8 cellular contexts compared by ENCODE assay signal in the genomic region with DNA sequence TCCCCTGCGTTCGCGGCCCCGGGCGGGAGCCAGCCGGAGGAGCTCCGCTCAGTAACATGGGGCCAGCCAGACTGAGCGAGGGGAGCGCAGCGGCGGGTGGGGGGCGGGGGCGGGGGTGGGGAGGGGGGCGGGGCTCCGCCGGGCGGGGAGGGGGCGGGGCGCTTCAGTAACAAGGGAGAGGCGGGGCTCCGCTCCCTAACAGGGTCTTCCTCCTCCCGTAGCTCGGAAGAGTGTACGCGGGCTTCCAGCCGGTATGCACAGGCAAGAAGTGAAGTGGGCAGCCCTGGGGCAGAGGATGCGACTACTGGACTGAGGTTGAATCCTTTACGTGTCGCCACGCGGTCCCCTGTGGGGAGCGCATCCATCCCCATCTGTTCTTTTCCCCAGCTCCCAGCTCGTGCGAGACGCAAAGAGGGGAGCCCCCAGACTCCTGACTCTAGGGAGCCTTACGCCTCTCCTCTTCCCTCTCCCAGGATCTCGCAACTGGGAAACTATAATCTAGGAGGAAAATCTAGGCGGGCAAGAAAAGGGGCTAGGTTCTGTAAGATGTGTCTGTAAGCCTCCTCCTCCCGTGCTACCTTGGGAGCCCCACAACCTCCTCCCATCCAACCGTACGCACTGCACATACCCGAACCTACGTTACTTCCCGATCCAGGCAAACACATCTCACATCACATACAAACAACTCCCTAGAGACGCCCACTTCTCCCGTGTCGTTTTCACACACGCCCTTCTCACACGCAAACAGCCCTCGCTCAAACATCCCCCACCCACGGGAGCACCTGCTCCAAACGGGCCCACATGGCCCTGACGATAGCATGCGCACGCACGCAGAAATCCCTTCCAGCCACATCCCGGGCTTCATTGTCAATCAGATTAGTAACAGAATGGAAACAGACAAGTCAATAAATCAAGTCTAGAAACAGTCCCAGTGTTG. TPM values are rescaled to one million over a fixed set of nuclear protein-coding genes. Genes with fewer than 3 reads are reported as not detected.
A peak's percentile ranks its signal among the peaks of the same experiment; 100 is the strongest.
DNase-seq lines count a peak whose midpoint lies in the region; ATAC-seq and TF ChIP-seq lines count a peak whose summit lies in the region.

A gene with protein sequence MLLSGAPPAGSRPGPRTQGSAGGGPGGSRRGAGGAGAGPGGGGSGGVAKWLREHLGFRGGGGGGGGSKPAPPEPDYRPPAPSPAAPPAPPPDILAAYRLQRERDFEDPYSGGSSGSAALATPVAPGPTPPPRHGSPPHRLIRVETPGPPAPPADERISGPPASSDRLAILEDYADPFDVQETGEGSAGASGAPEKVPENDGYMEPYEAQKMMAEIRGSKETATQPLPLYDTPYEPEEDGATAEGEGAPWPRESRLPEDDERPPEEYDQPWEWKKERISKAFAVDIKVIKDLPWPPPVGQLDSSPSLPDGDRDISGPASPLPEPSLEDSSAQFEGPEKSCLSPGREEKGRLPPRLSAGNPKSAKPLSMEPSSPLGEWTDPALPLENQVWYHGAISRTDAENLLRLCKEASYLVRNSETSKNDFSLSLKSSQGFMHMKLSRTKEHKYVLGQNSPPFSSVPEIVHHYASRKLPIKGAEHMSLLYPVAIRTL (minus strand): TSS at position 73 of the 937 bp plus-strand sequence. CDS start 15 bp downstream, at position 58.

- DNase-seq in DND-41 (peak; percentile 78), SK-N-DZ (ENCODE audit: low spot score) (peak; percentile 93), right cardiac atrium (peak; percentile 74 to 92 (median 85)), retinal pigment epithelial cell (ENCODE audit: low read depth) (no peak)
- DNase-seq in activated naive CD8-positive, alpha-beta T cell treated with anti-CD3 and anti-CD28 coated beads, Interleukin-2, amount 50 U/mL, for 24 hours: peak; percentile 80

- intact Hi-C loops in right cardiac atrium (cut with DNase I): no loop called here

- no peaks in the 10 kb centered on the region for H4K20me1 ChIP-seq in DND-41 (ENCODE audit: insufficient read depth, low read length)

- TF ChIP-seq CTCF in DND-41 (IDR thresholded peaks at IDR 0.05; ENCODE audit: borderline replicate concordance, extremely low read depth, low read length, poor library complexity, severe bottlenecking): no peak
- TF ChIP-seq CTCF in retinal pigment epithelial cell (conservative IDR thresholded peaks at IDR 0.05; ENCODE audit: low read depth, low read length): no peak

- H3K27ac ChIP-seq in DND-41 (ENCODE audit: low read length): peak within 1 kb of the TSS; percentile 69
- H3K27ac ChIP-seq in HUES6 (ENCODE audit: low read depth, low read length): no peak within 1 kb of the TSS
- H3K27ac ChIP-seq in right cardiac atrium (ENCODE audit: low read length): peak within 1 kb of the TSS; percentile 32

- no peaks in the 10 kb centered on the region for H3K79me2 ChIP-seq in DND-41 (ENCODE audit: insufficient read depth, low read length)

- peak within 1 kb of the TSS; percentile 97 for H3K4me2 ChIP-seq in DND-41 (ENCODE audit: insufficient read depth, low read length)

- H3K27me3 Mint-ChIP-seq in activated naive CD8-positive, alpha-beta T cell treated with anti-CD3 and anti-CD28 coated beads, Interleukin-2, amount 50 U/mL, for 24 hours: peaks cover 6% of the 10 kb centered on the region

- H2AFZ ChIP-seq in DND-41 (ENCODE audit: low read depth, low read length): peak within 1 kb of the TSS; percentile 96

- peaks cover 22% of the 10 kb centered on the region for H3K4me1 ChIP-seq in DND-41 (ENCODE audit: insufficient read depth, low read length)
- peaks cover 31% of the 10 kb centered on the region for H3K4me1 ChIP-seq in HUES6 (ENCODE audit: control insufficient read depth, insufficient read depth, low read length)
- H3K4me1 ChIP-seq in right cardiac atrium (ENCODE audit: control insufficient read depth, insufficient read depth, low read length): peaks cover 5% of the 10 kb centered on the region

- H3K9ac ChIP-seq in DND-41 (ENCODE audit: low read depth, low read length): peak within 1 kb of the TSS; percentile 73
- peak within 1 kb of the TSS; percentile 43 for H3K9ac ChIP-seq in HUES6 (ENCODE audit: low read length)

- H3K4me3 ChIP-seq in DND-41 (ENCODE audit: low read depth in 1 of 2, low read length in 2 of 2): peak within 1 kb of the TSS; percentile 23 to 77; a peak in 3 of 4 replicates
- peak within 1 kb of the TSS; percentile 91 for H3K4me3 ChIP-seq in HUES6 (ENCODE audit: low read depth, low read length)
- H3K4me3 ChIP-seq in right cardiac atrium (ENCODE audit: low read length): peak within 1 kb of the TSS; percentile 94
- peak within 1 kb of the TSS; percentile 75 for H3K4me3 ChIP-seq in retinal pigment epithelial cell (ENCODE audit: low read length)

- no peaks in the 10 kb centered on the region for H3K9me3 Mint-ChIP-seq in activated naive CD8-positive, alpha-beta T cell treated with anti-CD3 and anti-CD28 coated beads, Interleukin-2, amount 50 U/mL, for 24 hours

- H3K4me1 Mint-ChIP-seq in activated naive CD8-positive, alpha-beta T cell treated with anti-CD3 and anti-CD28 coated beads, Interleukin-2, amount 50 U/mL, for 24 hours: peaks cover 27% of the 10 kb centered on the region

- ATAC-seq in DND-41 (ENCODE audit: insufficient read depth, low read depth) (peak; percentile 92), right cardiac atrium (peak; percentile 79), GM18498 (IDR thresholded peaks at IDR 0.05; ENCODE audit: unreplicated experiment) (no peak), HG03280 (IDR thresholded peaks at IDR 0.05; ENCODE audit: unreplicated experiment) (no peak)
- ATAC-seq in activated naive CD8-positive, alpha-beta T cell treated with anti-CD3 and anti-CD28 coated beads, Interleukin-2, amount 50 U/mL, for 24 hours: peak; percentile 80

- H3K4me3 Mint-ChIP-seq in activated naive CD8-positive, alpha-beta T cell treated with anti-CD3 and anti-CD28 coated beads, Interleukin-2, amount 50 U/mL, for 24 hours: peak within 1 kb of the TSS; percentile 93

- 1% methylated on average over 53 of the region's 57 CpGs for whole genome bisulfite sequencing in right cardiac atrium

- H3K27me3 ChIP-seq in DND-41 (ENCODE audit: insufficient read depth, low read length, poor library complexity) (no peaks in the 10 kb centered on the region), HUES6 (ENCODE audit: control insufficient read depth, insufficient read depth, low read length) (peaks cover 27% of the 10 kb centered on the region), right cardiac atrium (ENCODE audit: control insufficient read depth, insufficient read depth) (no peaks in the 10 kb centered on the region)

- H3K9me3 ChIP-seq in DND-41 (ENCODE audit: insufficient read depth, low read length, severe bottlenecking): no peaks in the 10 kb centered on the region
- no peaks in the 10 kb centered on the region for H3K9me3 ChIP-seq in HUES6 (ENCODE audit: control insufficient read depth, insufficient read depth, low read depth, low read length)
- H3K9me3 ChIP-seq in right cardiac atrium (ENCODE audit: control insufficient read depth, low read length): no peaks in the 10 kb centered on the region

- H3K36me3 ChIP-seq in DND-41 (ENCODE audit: insufficient read depth, low read length) (no peaks in the 10 kb centered on the region), HUES6 (ENCODE audit: control insufficient read depth, insufficient read depth, low read length) (no peaks in the 10 kb centered on the region)

- no peaks in the 10 kb centered on the region for H3K36me3 Mint-ChIP-seq in activated naive CD8-positive, alpha-beta T cell treated with anti-CD3 and anti-CD28 coated beads, Interleukin-2, amount 50 U/mL, for 24 hours (ENCODE audit: low read depth)

- peak within 1 kb of the TSS; percentile 99 for H3K27ac Mint-ChIP-seq in activated naive CD8-positive, alpha-beta T cell treated with anti-CD3 and anti-CD28 coated beads, Interleukin-2, amount 50 U/mL, for 24 hours

RNA-seq across cellular contexts. Expression of the gene that starts here (rescaled TPM):
- polyA plus RNA-seq in SK-N-DZ (2014; cell fraction: cytosol; rRNA removed): 41.2 and 47.5 TPM in 2 replicates
- polyA plus RNA-seq in SK-N-DZ (2014; cell fraction: nucleus; rRNA removed): 27.6 and 31.7 TPM in 2 replicates
- total RNA-seq in right cardiac atrium: 10 to 100 TPM in 2 of 4 donors, 1 to 10 TPM in 2; 8.1 to 13.2 (median 10.6) TPM
- polyA plus RNA-seq in right cardiac atrium: 8.8 TPM

Comparison
In these comparisons a context has a peak if more than half of its experiments do, and no peak if none do; other contexts are left out.
1. ATAC-seq: peak in DND-41 (single experiment), activated naive CD8-positive, alpha-beta T cell treated with anti-CD3 and anti-CD28 coated beads, Interleukin-2, amount 50 U/mL, for 24 hours (single experiment) and right cardiac atrium (2 of 2); none in GM18498 (single experiment) and HG03280 (single experiment).
2. Peak in every context shown above with its lines, with median percentiles within 50 percentile points of each other: H3K4me3 ChIP-seq.